ENCODE assay signal across 22 cellular contexts in the genomic region with DNA sequence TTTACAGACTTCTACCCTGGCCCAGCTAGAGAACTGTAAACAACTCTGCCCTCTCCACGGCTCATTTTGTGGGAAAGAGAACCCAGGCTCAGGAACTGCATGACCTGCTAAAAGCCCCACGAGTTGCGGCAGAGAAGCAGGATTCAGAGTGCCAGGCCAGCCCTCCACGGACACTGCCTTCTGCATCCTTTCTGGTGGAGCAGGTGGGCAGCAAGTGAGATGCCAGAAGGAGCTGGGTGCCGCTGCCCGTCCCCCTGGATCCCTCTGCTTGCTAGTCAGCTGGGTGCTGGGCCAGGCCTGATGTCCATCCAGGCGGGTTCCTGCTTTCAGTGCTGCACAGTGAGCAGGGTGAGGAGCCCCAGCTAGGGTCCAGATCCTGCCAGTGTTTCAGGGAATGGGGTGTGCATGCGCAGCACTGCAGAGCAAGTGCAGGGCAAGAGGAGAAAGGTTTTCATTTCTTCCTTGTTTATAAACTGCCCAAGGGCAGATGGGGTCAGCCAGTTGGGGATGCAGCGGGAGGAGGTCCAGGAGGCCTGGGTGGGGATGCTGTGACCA. TPM values are rescaled to one million over a fixed set of nuclear protein-coding genes. Genes with fewer than 3 reads are reported as not detected.
A peak's percentile ranks its signal among the peaks of the same experiment; 100 is the strongest.
DNase-seq lines count a peak whose midpoint lies in the region; ATAC-seq and TF ChIP-seq lines count a peak whose summit lies in the region.
"Had no signal": no experiment of that assay in that cellular context is flagged by ENCODE, and none has a peak within 500 bp of the region (broad histone marks: within the 10 kb centered on the region; RNA-seq: fewer than 3 reads in every experiment).

No MANE protein-coding gene starts in this region.

- H3K4me3 Mint-ChIP-seq in CD4-positive, alpha-beta memory T cell, result no peak overlapping the region
- H3K4me3 Mint-ChIP-seq in activated naive CD8-positive, alpha-beta T cell treated with anti-CD3 and anti-CD28 coated beads for 36 hours, result no peak overlapping the region
- no peak overlapping the region for H3K4me3 Mint-ChIP-seq in naive thymus-derived CD8-positive, alpha-beta T cell
- no peak overlapping the region for H3K4me3 Mint-ChIP-seq in Caco-2 (ENCODE audit: unreplicated experiment)
- H3K4me3 Mint-ChIP-seq: HFFc6, nephron had no signal

- CTCF ChIA-PET in CD4-positive, alpha-beta memory T cell (lab: Charles Lee; ENCODE audit: partially characterized antibody), result interaction anchor here (1.1 to 2.2 kb wide), 2 partner anchors 74 to 157 kb away, joined by 3 to 8 read pairs; no protein-coding TSS in a partner anchor
- CTCF ChIA-PET in Caco-2 (lab: Charles Lee), result no interaction called here

- POLR2A ChIA-PET in CD4-positive, alpha-beta memory T cell (lab: Charles Lee; ENCODE audit: partially characterized antibody), result interaction anchor here (0.7 to 1.6 kb wide), 3 partner anchors 9 to 186 kb away, joined by 3 to 5 read pairs (median 4); a partner anchor contains a TSS
- POLR2A ChIA-PET in naive thymus-derived CD8-positive, alpha-beta T cell (lab: Charles Lee), result interaction anchor here (0.6 to 0.7 kb wide), 2 partner anchors 100 to 837 kb away, joined by 3 read pairs; no protein-coding TSS in a partner anchor
- POLR2A ChIA-PET in Caco-2 (lab: Charles Lee), result no interaction called here

- TF ChIP-seq CTCF in Caco-2 (IDR thresholded peaks at IDR 0.05; ENCODE audit: insufficient read depth in 1 of 2, low read depth in 1 of 2, low read length in 1 of 2, severe bottlenecking in 1 of 2, unreplicated experiment in 1 of 2), result no peak

- H3K4me1 ChIP-seq in BLaER1 treated with 17β-estradiol and CSF1 and Interleukin-3, amounts not matched to agents 10 nM and 100 nM, result peaks cover 47 to 71% (median 67%) of the 10 kb centered on the region in 10 experiments
- H3K4me1 ChIP-seq in CD4-positive, alpha-beta memory T cell (ENCODE audit: insufficient read depth, low read length), result peaks cover 15% of the 10 kb centered on the region
- H3K4me1 ChIP-seq in Caco-2, result peaks cover 18% of the 10 kb centered on the region

- H4K20me1 ChIP-seq in BLaER1 treated with 17β-estradiol and CSF1 and Interleukin-3, amounts not matched to agents 10 nM and 100 nM, result peaks cover 31 to 91% (median 57%) of the 10 kb centered on the region in 11 experiments; a peak in 21 of 22 replicates

- peak overlapping the region in 3 of 10 experiments; percentile 16 to 30 (median 29); a peak in 3 of 20 replicates for H3K4me3 ChIP-seq in BLaER1 treated with 17β-estradiol and CSF1 and Interleukin-3, amounts not matched to agents 10 nM and 100 nM
- no peak overlapping the region for H3K4me3 ChIP-seq in CD4-positive, alpha-beta memory T cell (ENCODE audit: low read length in 2 of 2)
- no peak overlapping the region for H3K4me3 ChIP-seq in Caco-2 (ENCODE audit: low read depth, low read length)
- H3K4me3 ChIP-seq: esophagus squamous epithelium had no signal

- peaks cover 32 to 49% (median 42%) of the 10 kb centered on the region in 11 experiments for H3K36me3 ChIP-seq in BLaER1 treated with 17β-estradiol and CSF1 and Interleukin-3, amounts not matched to agents 10 nM and 100 nM
- H3K36me3 ChIP-seq in CD4-positive, alpha-beta memory T cell (ENCODE audit: insufficient read depth, low read length), result peaks cover 24% of the 10 kb centered on the region
- peaks cover 3% of the 10 kb centered on the region for H3K36me3 ChIP-seq in Caco-2 (ENCODE audit: control insufficient read depth, insufficient read depth, low read length)

- peak overlapping the region; percentile 72 to 93 (median 89) for H3K4me2 ChIP-seq in BLaER1 treated with 17β-estradiol and CSF1 and Interleukin-3, amounts not matched to agents 10 nM and 100 nM

- intact Hi-C loops in CD4-positive, alpha-beta memory T cell (cut with micrococcal nuclease), result no loop called here
- intact Hi-C loops in Caco-2 (cut with micrococcal nuclease; ENCODE audit: unreplicated experiment), result loop anchor here (10.0 kb wide), 1 partner anchor 188 kb away; a partner anchor contains a TSS

- peaks cover 6 to 18% (median 13%) of the 10 kb centered on the region in 4 donors for H3K4me1 Mint-ChIP-seq in CD4-positive, alpha-beta memory T cell
- peaks cover 19% of the 10 kb centered on the region for H3K4me1 Mint-ChIP-seq in activated naive CD8-positive, alpha-beta T cell treated with anti-CD3 and anti-CD28 coated beads for 36 hours
- peaks cover 11 to 22% (median 19%) of the 10 kb centered on the region in 4 donors for H3K4me1 Mint-ChIP-seq in naive thymus-derived CD8-positive, alpha-beta T cell
- H3K4me1 Mint-ChIP-seq in Caco-2 (ENCODE audit: low read depth, unreplicated experiment), result peaks cover 12% of the 10 kb centered on the region
- H3K4me1 Mint-ChIP-seq: nephron had no signal

- no TSS peak for BruUV-seq in Caco-2 (replicated peaks; lab: Mats Ljungman, UMichigan)

- peak overlapping the region; percentile 57 to 91 (median 76) for H3K27ac Mint-ChIP-seq in CD4-positive, alpha-beta memory T cell
- peak overlapping the region; percentile 43 for H3K27ac Mint-ChIP-seq in activated naive CD8-positive, alpha-beta T cell treated with anti-CD3 and anti-CD28 coated beads for 36 hours
- peak overlapping the region in 8 of 10 donors; percentile 43 to 89 (median 74) for H3K27ac Mint-ChIP-seq in naive thymus-derived CD8-positive, alpha-beta T cell
- H3K27ac Mint-ChIP-seq in Caco-2 (ENCODE audit: unreplicated experiment), result no peak overlapping the region
- H3K27ac Mint-ChIP-seq: HFFc6, nephron had no signal

- DNase-seq in CD4-positive, alpha-beta memory T cell, result no peak
- no peak for DNase-seq in activated naive CD8-positive, alpha-beta T cell treated with anti-CD3 and anti-CD28 coated beads for 36 hours
- DNase-seq in naive thymus-derived CD8-positive, alpha-beta T cell, result no peak
- DNase-seq in HK-2 (ENCODE audit: unreplicated experiment) (no peak), Caco-2 (no peak), cerebellar cortex (ENCODE audit: low spot score) (no peak)
- DNase-seq: activated gamma-delta T cell; AML-193; effector CD8-positive, alpha-beta T cell; esophagus squamous epithelium; HFFc6; kidney glomerular epithelial cell; mesendoderm; NCI-H1105; NCI-H2081 treated with DMSO at 0.1 percent for 48 hours; NK-92 treated with Interleukin-12 subunit alpha and Interleukin-12 subunit beta, amount 100 ng/mL, for 24 hours; small intestine; stimulated activated CD4-positive, alpha-beta T cell treated with anti-CD3 and anti-CD28 coated beads, Interleukin-4, amount 100 ng/mL, for 1 hour; T-helper 9 cell had no signal

- H3K27ac ChIP-seq in BLaER1 treated with 17β-estradiol and CSF1 and Interleukin-3, amounts not matched to agents 10 nM and 100 nM, result peak overlapping the region in 7 of 11 experiments; percentile 16 to 59 (median 38); a peak in 9 of 22 replicates
- no peak overlapping the region for H3K27ac ChIP-seq in CD4-positive, alpha-beta memory T cell (ENCODE audit: low read depth, low read length)
- H3K27ac ChIP-seq: esophagus squamous epithelium had no signal

- no peaks in the 10 kb centered on the region for H3K9me3 Mint-ChIP-seq in CD4-positive, alpha-beta memory T cell
- no peaks in the 10 kb centered on the region for H3K9me3 Mint-ChIP-seq in activated naive CD8-positive, alpha-beta T cell treated with anti-CD3 and anti-CD28 coated beads for 36 hours
- H3K9me3 Mint-ChIP-seq in naive thymus-derived CD8-positive, alpha-beta T cell, result no peaks in the 10 kb centered on the region
- H3K9me3 Mint-ChIP-seq in Caco-2 (ENCODE audit: unreplicated experiment), result no peaks in the 10 kb centered on the region
- H3K9me3 Mint-ChIP-seq: HFFc6, nephron had no signal

- H3K9ac ChIP-seq in BLaER1 treated with 17β-estradiol and CSF1 and Interleukin-3, amounts not matched to agents 10 nM and 100 nM, result peak overlapping the region; percentile 14 to 62 (median 45); a peak in 16 of 22 replicates

- no peaks in the 10 kb centered on the region for H3K9me3 ChIP-seq in BLaER1 treated with 17β-estradiol and CSF1 and Interleukin-3, amounts not matched to agents 10 nM and 100 nM (replicated peaks in 1 of 11)
- no peaks in the 10 kb centered on the region for H3K9me3 ChIP-seq in CD4-positive, alpha-beta memory T cell (ENCODE audit: control insufficient read depth in 1 of 2, low read length in 2 of 2)
- no peaks in the 10 kb centered on the region for H3K9me3 ChIP-seq in Caco-2
- H3K9me3 ChIP-seq: esophagus squamous epithelium had no signal

- ATAC-seq in naive thymus-derived CD8-positive, alpha-beta T cell, result no peak
- ATAC-seq: activated CD4-positive, CD25-positive, alpha-beta regulatory T cell treated with anti-CD3 and anti-CD28 coated beads, Interleukin-2, amount 50 U/mL, for 24 hours had no signal

- H3K27me3 ChIP-seq in BLaER1 treated with 17β-estradiol and CSF1 and Interleukin-3, amounts not matched to agents 10 nM and 100 nM, result peaks cover 0 to 22% (median 0%) of the 10 kb centered on the region in 11 experiments; a peak in 5 of 22 replicates
- H3K27me3 ChIP-seq in CD4-positive, alpha-beta memory T cell (ENCODE audit: insufficient read depth, low read length), result no peaks in the 10 kb centered on the region
- no peaks in the 10 kb centered on the region for H3K27me3 ChIP-seq in Caco-2 (replicated peaks; ENCODE audit: control insufficient read depth, insufficient read depth, low read length)
- H3K27me3 ChIP-seq: esophagus squamous epithelium had no signal

- peaks cover 17 to 33% of the 10 kb centered on the region in 2 donors for H3K36me3 Mint-ChIP-seq in CD4-positive, alpha-beta memory T cell
- peaks cover 11% of the 10 kb centered on the region for H3K36me3 Mint-ChIP-seq in activated naive CD8-positive, alpha-beta T cell treated with anti-CD3 and anti-CD28 coated beads for 36 hours
- peaks cover 0 to 40% (median 9%) of the 10 kb centered on the region in 3 donors for H3K36me3 Mint-ChIP-seq in naive thymus-derived CD8-positive, alpha-beta T cell
- H3K36me3 Mint-ChIP-seq in Caco-2 (ENCODE audit: insufficient read depth, unreplicated experiment), result peaks cover 40% of the 10 kb centered on the region

- no peaks in the 10 kb centered on the region for H3K27me3 Mint-ChIP-seq in CD4-positive, alpha-beta memory T cell
- H3K27me3 Mint-ChIP-seq in activated naive CD8-positive, alpha-beta T cell treated with anti-CD3 and anti-CD28 coated beads for 36 hours, result peaks cover 2% of the 10 kb centered on the region
- no peaks in the 10 kb centered on the region for H3K27me3 Mint-ChIP-seq in naive thymus-derived CD8-positive, alpha-beta T cell
- H3K27me3 Mint-ChIP-seq in Caco-2 (ENCODE audit: insufficient read depth, unreplicated experiment), result no peaks in the 10 kb centered on the region

RNA-seq across cellular contexts. Expression of a gene that starts 5.2 kb away (rescaled TPM):
- total RNA-seq in CD4-positive, alpha-beta memory T cell, result 10 to 100 TPM; 64.5 to 68.4 TPM
- polyA plus RNA-seq in CD4-positive, alpha-beta memory T cell, result 10 to 100 TPM; 11.3 to 16.2 TPM
- 10 to 100 TPM; 36.9 to 38.8 TPM for total RNA-seq in activated naive CD8-positive, alpha-beta T cell treated with anti-CD3 and anti-CD28 coated beads for 36 hours
- total RNA-seq in naive thymus-derived CD8-positive, alpha-beta T cell, result 100 to 1,000 TPM; 122 to 130 TPM
- polyA plus RNA-seq in naive thymus-derived CD8-positive, alpha-beta T cell, result 10 to 100 TPM; 15.7 to 43.1 (median 27.5) TPM
- 10.8 and 12.3 TPM in 2 replicates for total RNA-seq in Caco-2 (2022)

RNA-seq across cellular contexts. Expression of a gene that starts 34.1 kb away (rescaled TPM):
- total RNA-seq in CD4-positive, alpha-beta memory T cell, result 10 to 100 TPM; 29.5 to 34.3 TPM
- polyA plus RNA-seq in CD4-positive, alpha-beta memory T cell, result 100 to 1,000 TPM in 1 of 2 donors, 10 to 100 TPM in 1; 98.7 to 104 TPM
- 10 to 100 TPM; 77.7 to 80.1 TPM for total RNA-seq in activated naive CD8-positive, alpha-beta T cell treated with anti-CD3 and anti-CD28 coated beads for 36 hours
- total RNA-seq in naive thymus-derived CD8-positive, alpha-beta T cell, result 10 to 100 TPM; 47.1 to 47.2 TPM
- polyA plus RNA-seq in naive thymus-derived CD8-positive, alpha-beta T cell, result 100 to 1,000 TPM; 101 to 119 (median 107) TPM
- 35.6 and 37.6 TPM in 2 replicates for total RNA-seq in Caco-2 (2022)

RNA-seq across cellular contexts. Expression of a gene that starts 56.9 kb away (rescaled TPM):
- total RNA-seq in CD4-positive, alpha-beta memory T cell, result 100 to 1,000 TPM; 369 to 400 TPM
- 1,000 to 10,000 TPM in 1 of 2 donors, 100 to 1,000 TPM in 1; 938 to 1,608 TPM for polyA plus RNA-seq in CD4-positive, alpha-beta memory T cell
- 100 to 1,000 TPM; 483 to 487 TPM for total RNA-seq in activated naive CD8-positive, alpha-beta T cell treated with anti-CD3 and anti-CD28 coated beads for 36 hours
- 100 to 1,000 TPM; 403 to 421 TPM for total RNA-seq in naive thymus-derived CD8-positive, alpha-beta T cell
- polyA plus RNA-seq in naive thymus-derived CD8-positive, alpha-beta T cell, result 100 to 1,000 TPM; 843 to 960 (median 927) TPM
- total RNA-seq in Caco-2 (2022), result 229 and 266 TPM in 2 replicates
